In the genomic region with DNA sequence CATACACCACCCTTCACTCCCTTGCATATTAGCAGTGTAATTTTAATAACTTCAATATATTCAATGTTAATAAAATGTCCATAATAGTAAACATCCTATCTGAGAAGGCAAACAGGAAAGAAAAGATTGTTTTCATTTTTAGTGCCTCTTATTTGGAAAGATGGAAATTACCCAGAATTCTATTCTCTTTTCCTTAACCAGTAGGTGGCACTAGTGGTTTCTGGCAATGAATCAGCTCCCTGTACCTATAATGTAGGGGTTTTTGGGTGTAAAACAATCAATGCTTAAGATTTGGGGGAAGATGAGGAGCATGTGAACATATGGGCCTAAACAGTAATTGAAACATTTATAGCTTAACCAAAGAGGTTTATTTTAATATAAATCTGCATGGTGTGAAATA, we compare ENCODE assay signal across 10 cellular contexts. TPM values are rescaled to one million over a fixed set of nuclear protein-coding genes. Genes with fewer than 3 reads are reported as not detected.
DNase-seq lines count a peak whose midpoint lies in the region; FAIRE-seq and TF ChIP-seq lines count a peak whose summit lies in the region.
"Had no signal": no experiment of that assay in that cellular context is flagged by ENCODE, and none has a peak within 500 bp of the region (broad histone marks: within the 10 kb centered on the region; RNA-seq: fewer than 3 reads in every experiment).

No MANE protein-coding gene starts in this region.

- intact Hi-C loops in kidney (cut with DNase I) = no loop called here

- peak; percentile 32 for DNase-seq in ACHN
- no peak for DNase-seq in GM18507 (ENCODE audit: extremely low spot score, insufficient read length, low read depth)
- DNase-seq in SK-N-MC (ENCODE audit: low read depth, low spot score) = no peak
- no peak for DNase-seq in kidney
- DNase-seq in activated naive CD8-positive, alpha-beta T cell treated with anti-CD3 and anti-CD28 coated beads for 36 hours = no peak
- no peak for DNase-seq in NK-92 treated with Interleukin-12 subunit alpha and Interleukin-12 subunit beta, amount 100 ng/mL, for 24 hours (lab: John Stamatoyannopoulos, UW)
- DNase-seq in mesenteric fat pad (ENCODE audit: low spot score) = no peak
- no peak for DNase-seq in retina
- DNase-seq: immature natural killer cell had no signal

- TF ChIP-seq CTCF in kidney (IDR thresholded peaks at IDR 0.05; ENCODE audit: borderline replicate concordance, extremely low read depth, insufficient read depth) = peak; percentile 32

- no peaks in the 10 kb centered on the region for H3K9me3 ChIP-seq in SK-N-MC (ENCODE audit: low read depth, low read length)
- H3K9me3 ChIP-seq in kidney (ENCODE audit: control insufficient read depth in 1 of 2, low read length in 2 of 2) = no peaks in the 10 kb centered on the region

- H3K27me3 Mint-ChIP-seq in activated naive CD8-positive, alpha-beta T cell treated with anti-CD3 and anti-CD28 coated beads for 36 hours = peaks cover 36% of the 10 kb centered on the region

- H3K27ac ChIP-seq in SK-N-MC = peak overlapping the region; percentile 33; the same call in 1 of the 2 replicates
- no peak overlapping the region for H3K27ac ChIP-seq in kidney (ENCODE audit: low read depth in 2 of 2, low read length in 2 of 2)

- H3K9me3 Mint-ChIP-seq in activated naive CD8-positive, alpha-beta T cell treated with anti-CD3 and anti-CD28 coated beads for 36 hours = no peaks in the 10 kb centered on the region

- H3K36me3 ChIP-seq in SK-N-MC (ENCODE audit: insufficient read depth, low read length) (no peaks in the 10 kb centered on the region), kidney (ENCODE audit: control insufficient read depth in 1 of 2, insufficient read depth in 2 of 2, low read length in 2 of 2) (no peaks in the 10 kb centered on the region)

- peaks cover 0 to 5% of the 10 kb centered on the region in 2 donors for H3K4me1 ChIP-seq in kidney (ENCODE audit: control insufficient read depth in 1 of 2, insufficient read depth in 1 of 2, low read depth in 1 of 2, low read length in 2 of 2)

- FAIRE-seq in GM18507 (lab: Jason Lieb, UNC) (peak; percentile 35), kidney (lab: Jason Lieb, UNC) (peak; percentile 17)
- FAIRE-seq: GM12892 had no signal

- H3K9ac ChIP-seq in SK-N-MC (ENCODE audit: insufficient read length) (peak overlapping the region; percentile 21), kidney (ENCODE audit: low read length in 2 of 2) (no peak overlapping the region)

- H3K36me3 Mint-ChIP-seq in activated naive CD8-positive, alpha-beta T cell treated with anti-CD3 and anti-CD28 coated beads for 36 hours = no peaks in the 10 kb centered on the region
- H3K36me3 Mint-ChIP-seq: immature natural killer cell had no signal

- H3K4me3 Mint-ChIP-seq in activated naive CD8-positive, alpha-beta T cell treated with anti-CD3 and anti-CD28 coated beads for 36 hours = no peak overlapping the region
- H3K4me3 Mint-ChIP-seq: immature natural killer cell had no signal

- H3K4me3 ChIP-seq in SK-N-MC (no peak overlapping the region), kidney (ENCODE audit: low read length in 2 of 2) (no peak overlapping the region)

- H3K27ac Mint-ChIP-seq in activated naive CD8-positive, alpha-beta T cell treated with anti-CD3 and anti-CD28 coated beads for 36 hours = no peak overlapping the region
- H3K27ac Mint-ChIP-seq: immature natural killer cell had no signal

- no peaks in the 10 kb centered on the region for H3K4me1 Mint-ChIP-seq in activated naive CD8-positive, alpha-beta T cell treated with anti-CD3 and anti-CD28 coated beads for 36 hours
- H3K4me1 Mint-ChIP-seq: immature natural killer cell had no signal

- in situ Hi-C loops in ACHN (cut with HindIII; ENCODE audit: low pct_ligation_motif_present, low pct_unique_long_range_greater_than_20kb, low sequenced_read_pairs) = no loop called here

RNA-seq across cellular contexts. Expression of a gene that starts 5.7 kb away (rescaled TPM):
- total RNA-seq in kidney (16.9 TPM), mesenteric fat pad (4.9 TPM)
- 12.9 TPM for polyA plus RNA-seq in kidney (ENCODE audit: insufficient read depth, low read depth, low replicate concordance)
- total RNA-seq in activated naive CD8-positive, alpha-beta T cell treated with anti-CD3 and anti-CD28 coated beads for 36 hours = not detected
- polyA plus RNA-seq: immature natural killer cell had no signal
